In genomic region chr5:14195588-14195987, GRCh38 we compare ENCODE assay signal across 1 cellular context.
TF ChIP-seq lines count a peak whose summit lies in the region.

No MANE protein-coding gene starts in this region.

TF ChIP-seq in SK-N-SH, 30 proteins besides CTCF, POLR2A, EP300 and RAD21 (continued from another document):
- TF ChIP-seq REST (IDR thresholded peaks at IDR 0.05; ENCODE audit: low read depth, low read length) (no peak), TCF12 (IDR thresholded peaks at IDR 0.05) (no peak)
